28 cellular contexts compared by ENCODE assay signal in genomic region chr14:44795725-44796124, GRCh38.
DNase-seq lines count a peak whose midpoint lies in the region; ATAC-seq and TF ChIP-seq lines count a peak whose summit lies in the region.
"Had no signal": no experiment of that assay in that cellular context is flagged by ENCODE, and none has a peak within 500 bp of the region (broad histone marks: within the 10 kb centered on the region; RNA-seq: fewer than 3 reads in every experiment).

No MANE protein-coding gene starts in this region.

- POLR2A ChIA-PET in PC-3 (lab: Charles Lee; ENCODE audit: unreplicated experiment), result no interaction called here
- POLR2A ChIA-PET in GM10248 (lab: Yijun Ruan, JAX), result no interaction called here
- POLR2A ChIA-PET in SK-N-SH (lab: Yijun Ruan, JAX), result no interaction called here

- H3F3A ChIP-seq in PC-3 (ENCODE audit: low read length, unreplicated experiment), result no peaks in the 10 kb centered on the region
- no peaks in the 10 kb centered on the region for H3F3A ChIP-seq in SK-N-SH (replicated peaks; ENCODE audit: insufficient read depth)

- H3K27ac ChIP-seq in PC-3 (ENCODE audit: low read length), result no peak overlapping the region
- H3K27ac ChIP-seq in SK-N-SH (ENCODE audit: low read depth in 2 of 2, low read length in 1 of 2), result no peak overlapping the region
- H3K27ac ChIP-seq: adrenal gland, ovary, right atrium auricular region, spleen, uterus had no signal

- H3K4me2 ChIP-seq in PC-3 (ENCODE audit: low read length) (peak overlapping the region; percentile 75), SK-N-SH (no peak overlapping the region)

- H3K4me3 ChIP-seq in PC-3 (ENCODE audit: low read length) (no peak overlapping the region), SK-N-SH (ENCODE audit: low read depth in 2 of 2, low read length in 1 of 2) (no peak overlapping the region)
- H3K4me3 ChIP-seq: adrenal gland, lung, ovary, right atrium auricular region, spleen, uterus had no signal

- 0% methylated on average over 1 of the region's 1 CpG for WGBS in SK-N-SH (ENCODE audit: low lambda C conversion rate)

- H3K9me3 ChIP-seq in PC-3 (ENCODE audit: low read length) (no peaks in the 10 kb centered on the region), SK-N-SH (no peaks in the 10 kb centered on the region)
- H3K9me3 ChIP-seq: ovary, right atrium auricular region, spleen, uterus had no signal

- H3K4me1 ChIP-seq in PC-3 (ENCODE audit: insufficient read depth, low read length) (0 out of 2 replicates have a peak, but pooled peaks cover 13% of the 10 kb centered on the region), SK-N-SH (ENCODE audit: control insufficient read depth in 1 of 2, insufficient read depth in 2 of 2, low read depth in 1 of 2, low read length in 1 of 2) (no peaks in the 10 kb centered on the region)
- H3K4me1 ChIP-seq: adrenal gland, right atrium auricular region, spleen, uterus had no signal

- peak; percentile 94 for ATAC-seq in PC-3
- ATAC-seq: HCT116; stimulated activated memory B cell treated with anti-CD40 and anti-IgM and Interleukin-4, amounts not matched to agents 10 μg/mL and 1 μg/mL and 100 μg/mL, for 72 hours had no signal

- no peak for TF ChIP-seq CTCF in PC-3 (conservative IDR thresholded peaks at IDR 0.05; ENCODE audit: low read depth, low read length)
- no peak for TF ChIP-seq CTCF in GM10248 (IDR thresholded peaks at IDR 0.05; ENCODE audit: control extremely low read depth, extremely low read depth, low read depth, missing control alignments)
- no peak for TF ChIP-seq CTCF in SK-N-SH (IDR thresholded peaks at IDR 0.05)

- intact Hi-C loops in PC-3 (cut with micrococcal nuclease), result loop anchor here (1.0 kb wide), 1 partner anchor 95 kb away; no protein-coding TSS in a partner anchor

- TF ChIP-seq RAD21 in SK-N-SH (IDR thresholded peaks at IDR 0.05; ENCODE audit: low read length), result no peak

- H3K79me2 ChIP-seq in PC-3 (ENCODE audit: low read length) (no peaks in the 10 kb centered on the region), SK-N-SH (ENCODE audit: insufficient read depth) (no peaks in the 10 kb centered on the region)

- H2AFZ ChIP-seq in PC-3 (ENCODE audit: low read length) (no peak overlapping the region), SK-N-SH (ENCODE audit: low read depth) (no peak overlapping the region)

- DNase-seq in NCI-H748 (lab: John Stamatoyannopoulos, UW; ENCODE audit: unreplicated experiment) (peak; percentile 37), NCI-H748 treated with DMSO at 0.1 percent for 48 hours (lab: John Stamatoyannopoulos, UW) (no peak), PC-3 (peak; percentile 75), iPS-NIHi11 (ENCODE audit: low spot score) (peak; percentile 18), GM10248 (ENCODE audit: extremely low spot score) (no peak), OCI-M1 (lab: John Stamatoyannopoulos, UW) (no peak), Kasumi-1 (lab: John Stamatoyannopoulos, UW) (no peak), SK-N-SH (no peak)
- DNase-seq: activated CD4-positive, alpha-beta T cell treated with anti-CD3 and anti-CD28 coated beads, Interleukin-2, amount 50 U/mL, for 4 hours; activated CD4-positive, CD25-positive, alpha-beta regulatory T cell; activated naive CD4-positive, alpha-beta T cell treated with anti-CD3 and anti-CD28 coated beads for 36 hours; adrenal gland; DMS79 treated with DMSO at 0.1 percent for 48 hours; effector CD4-positive, alpha-beta T cell; KBM-7; kidney glomerular epithelial cell; MM.1S; NCI-H2171; NCI-H510A treated with DMSO at 0.1 percent for 48 hours; NK-92 treated with Interleukin-12 subunit alpha and Interleukin-12 subunit beta, amount 100 ng/mL, for 24 hours; ovary; spleen; stimulated activated CD4-positive, alpha-beta T cell treated with anti-CD3 and anti-CD28 coated beads, Interleukin-2, amount 100 ng/mL, for 48 hours; uterus had no signal

- H3K9ac ChIP-seq in PC-3 (ENCODE audit: low read length), result no peak overlapping the region
- H3K9ac ChIP-seq in SK-N-SH, result no peak overlapping the region

- H4K20me1 ChIP-seq in PC-3 (ENCODE audit: low read length) (no peaks in the 10 kb centered on the region), SK-N-SH (ENCODE audit: insufficient read depth) (no peaks in the 10 kb centered on the region)

- H3K36me3 ChIP-seq in PC-3 (ENCODE audit: low read depth, low read length) (no peaks in the 10 kb centered on the region), SK-N-SH (replicated peaks in 1 of 2; ENCODE audit: control insufficient read depth in 1 of 2, insufficient read depth in 2 of 2, low read length in 1 of 2) (no peaks in the 10 kb centered on the region)
- H3K36me3 ChIP-seq: adrenal gland, ovary, right atrium auricular region, spleen, uterus had no signal

- TF ChIP-seq EP300 in SK-N-SH (IDR thresholded peaks at IDR 0.05; ENCODE audit: borderline replicate concordance in 1 of 2, low read depth in 1 of 2, low read length in 1 of 2), result no peak

- BruUV-seq in PC-3 (replicated peaks; lab: Mats Ljungman, UMichigan), result no TSS peak

- H3K9me2 ChIP-seq in PC-3 (replicated peaks; ENCODE audit: low read length) (no peaks in the 10 kb centered on the region), SK-N-SH (no peaks in the 10 kb centered on the region)

- CTCF ChIA-PET in PC-3 (lab: Charles Lee) (interaction anchor here (0.5 kb wide), 1 partner anchor 21 kb away, joined by 3 read pairs; no protein-coding TSS in a partner anchor), GM10248 (lab: Yijun Ruan, JAX) (no interaction called here), SK-N-SH (lab: Yijun Ruan, JAX) (interaction anchor here (1.2 kb wide), 1 partner anchor 8 kb away, joined by 3 read pairs; no protein-coding TSS in a partner anchor)

- no peaks in the 10 kb centered on the region for H3K27me3 ChIP-seq in PC-3 (ENCODE audit: low read length)
- H3K27me3 ChIP-seq in SK-N-SH (ENCODE audit: insufficient read depth), result no peaks in the 10 kb centered on the region
- H3K27me3 ChIP-seq: adrenal gland, ovary, right atrium auricular region, spleen, uterus had no signal

TF ChIP-seq in SK-N-SH, 30 proteins besides CTCF, POLR2A, EP300 and RAD21:
- TF ChIP-seq IRF3 (IDR thresholded peaks at IDR 0.05; ENCODE audit: low read depth, low read length) (no peak), GATA2 (CRISPR knock-in tag; IDR thresholded peaks at IDR 0.05) (no peak), RFX5 (IDR thresholded peaks at IDR 0.05; ENCODE audit: low read length) (no peak), SIN3A (IDR thresholded peaks at IDR 0.05; ENCODE audit: borderline replicate concordance, low read depth, low read length) (no peak), FOXJ3 (CRISPR knock-in tag; IDR thresholded peaks at IDR 0.05) (no peak), EZH2phosphoT487 (IDR thresholded peaks at IDR 0.05; ENCODE audit: borderline replicate concordance, low read depth) (no peak), USF1 (IDR thresholded peaks at IDR 0.05; ENCODE audit: borderline replicate concordance, low read depth) (no peak), CHD2 (IDR thresholded peaks at IDR 0.05; ENCODE audit: low read length, partially characterized antibody) (no peak), NFIC (IDR thresholded peaks at IDR 0.05; ENCODE audit: borderline replicate concordance) (no peak)
- TF ChIP-seq, protein P1, sequence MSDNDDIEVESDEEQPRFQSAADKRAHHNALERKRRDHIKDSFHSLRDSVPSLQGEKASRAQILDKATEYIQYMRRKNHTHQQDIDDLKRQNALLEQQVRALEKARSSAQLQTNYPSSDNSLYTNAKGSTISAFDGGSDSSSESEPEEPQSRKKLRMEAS (IDR thresholded peaks at IDR 0.05; ENCODE audit: low read depth), result no peak
TF ChIP-seq in SK-N-SH: peak in this region for 0.

Comparison
In these comparisons a context has a peak if more than half of its experiments do, and no peak if none do; other contexts are left out.
1. DNase-seq: peak in NCI-H748 (single experiment), PC-3 (single experiment) and iPS-NIHi11 (single experiment); none in NCI-H748 treated with DMSO at 0.1 percent for 48 hours (single experiment), GM10248 (single experiment), OCI-M1 (single experiment), Kasumi-1 (0 of 2) and SK-N-SH (single experiment).